8 cellular contexts compared by ENCODE assay signal in genomic region chr15:72375846-72376581, GRCh38. TPM values are rescaled to one million over a fixed set of nuclear protein-coding genes. Genes with fewer than 3 reads are reported as not detected.
A peak's percentile ranks its signal among the peaks of the same experiment; 100 is the strongest.
DNase-seq lines count a peak whose midpoint lies in the region; ATAC-seq and TF ChIP-seq lines count a peak whose summit lies in the region.

Gene HEXA (minus strand): TSS chr15:72376014. CDS start chr15:72375972, 42 bp downstream.

- DNase-seq in HAP-1 (ENCODE audit: low spot score in 2 of 2) (peak; percentile 100), MM.1S (peak; percentile 96), SIG-M5 (lab: John Stamatoyannopoulos, UW) (peak; percentile 9), activated gamma-delta T cell (lab: John Stamatoyannopoulos, UW) (peak; percentile 98), fibroblast of villous mesenchyme (ENCODE audit: low read depth) (peak; percentile 97)
- DNase-seq in stimulated activated naive CD8-positive, alpha-beta T cell treated with anti-CD3 and anti-CD28 coated beads, Interleukin-15, amount 100 ng/mL, for 72 hours: peak; percentile 99

- peaks cover 4% of the 10 kb centered on the region; the same call in 1 of the 2 replicates for H3K4me1 ChIP-seq in ES-I3 (ENCODE audit: insufficient read depth, low read length)
- H3K4me1 ChIP-seq in HAP-1: peaks cover 12% of the 10 kb centered on the region
- H3K4me1 ChIP-seq in MM.1S (ENCODE audit: low read length): peaks cover 12% of the 10 kb centered on the region

- H3K36me3 ChIP-seq in ES-I3 (ENCODE audit: insufficient read depth, low read length) (no peaks in the 10 kb centered on the region), HAP-1 (replicated peaks) (no peaks in the 10 kb centered on the region), MM.1S (replicated peaks; ENCODE audit: insufficient read depth, low read length) (no peaks in the 10 kb centered on the region), neural cell (ENCODE audit: insufficient read depth, low read length) (no peaks in the 10 kb centered on the region)

- H3K9me3 Mint-ChIP-seq in stimulated activated naive CD8-positive, alpha-beta T cell treated with anti-CD3 and anti-CD28 coated beads, Interleukin-15, amount 100 ng/mL, for 72 hours: no peaks in the 10 kb centered on the region

- in situ Hi-C loops in HAP-1 (cut with MboI; ENCODE audit: low sequenced_read_pairs): no loop called here

- no peaks in the 10 kb centered on the region for H4K20me1 ChIP-seq in MM.1S (ENCODE audit: insufficient read depth, low read length)
- no peaks in the 10 kb centered on the region for H4K20me1 ChIP-seq in neural cell (ENCODE audit: insufficient read depth)

- H2AFZ ChIP-seq in MM.1S (ENCODE audit: low read length) (peak within 1 kb of the TSS; percentile 91), neural cell (ENCODE audit: low read depth, low read length) (peak within 1 kb of the TSS; percentile 84)

- TF ChIP-seq EP300 in neural cell (conservative IDR thresholded peaks at IDR 0.05; ENCODE audit: poor library complexity, severe bottlenecking): peak; percentile 82

- peak within 1 kb of the TSS; percentile 95 for H3K4me2 ChIP-seq in MM.1S (ENCODE audit: low read depth, low read length)
- H3K4me2 ChIP-seq in neural cell (ENCODE audit: low read length): peak within 1 kb of the TSS; percentile 91

- H3K9me2 ChIP-seq in MM.1S (replicated peaks; ENCODE audit: insufficient read depth, low read length) (no peaks in the 10 kb centered on the region), neural cell (ENCODE audit: insufficient read depth, low read length) (no peaks in the 10 kb centered on the region)

- H3K27ac ChIP-seq in MM.1S (ENCODE audit: low read length) (peak within 1 kb of the TSS; percentile 73; the same call in 1 of the 2 replicates), neural cell (ENCODE audit: low read length) (peak within 1 kb of the TSS; percentile 68)

- ATAC-seq in stimulated activated naive CD8-positive, alpha-beta T cell treated with anti-CD3 and anti-CD28 coated beads, Interleukin-15, amount 100 ng/mL, for 72 hours: peak; percentile 95

- TF ChIP-seq CTCF in MM.1S (IDR thresholded peaks at IDR 0.05; ENCODE audit: low read length) (no peak), fibroblast of villous mesenchyme (IDR thresholded peaks at IDR 0.05; ENCODE audit: insufficient read depth, low read depth, low read length) (no peak), neural cell (IDR thresholded peaks at IDR 0.05; ENCODE audit: poor library complexity, severe bottlenecking) (peak; percentile 20)

- H3K27me3 ChIP-seq in HAP-1 (ENCODE audit: low read depth) (no peaks in the 10 kb centered on the region), MM.1S (replicated peaks; ENCODE audit: insufficient read depth, low read length) (no peaks in the 10 kb centered on the region), neural cell (ENCODE audit: insufficient read depth, low read depth, low read length) (no peaks in the 10 kb centered on the region)

- H3K4me1 Mint-ChIP-seq in stimulated activated naive CD8-positive, alpha-beta T cell treated with anti-CD3 and anti-CD28 coated beads, Interleukin-15, amount 100 ng/mL, for 72 hours: peaks cover 35% of the 10 kb centered on the region

- H3K9ac ChIP-seq in ES-I3 (ENCODE audit: low read depth, low read length) (peak within 1 kb of the TSS; percentile 99), MM.1S (ENCODE audit: low read length) (peak within 1 kb of the TSS; percentile 78), neural cell (ENCODE audit: low read length) (peak within 1 kb of the TSS; percentile 85)

- no peaks in the 10 kb centered on the region for H3K27me3 Mint-ChIP-seq in stimulated activated naive CD8-positive, alpha-beta T cell treated with anti-CD3 and anti-CD28 coated beads, Interleukin-15, amount 100 ng/mL, for 72 hours

- no peaks in the 10 kb centered on the region for H3K9me3 ChIP-seq in ES-I3 (ENCODE audit: control insufficient read depth, insufficient read depth, low read length)
- no peaks in the 10 kb centered on the region for H3K9me3 ChIP-seq in HAP-1
- no peaks in the 10 kb centered on the region for H3K9me3 ChIP-seq in MM.1S (replicated peaks; ENCODE audit: insufficient read depth, low read length)
- H3K9me3 ChIP-seq in neural cell (ENCODE audit: low read length): no peaks in the 10 kb centered on the region

- H3K4me3 ChIP-seq in HAP-1 (peak within 1 kb of the TSS; percentile 69), MM.1S (ENCODE audit: low read length) (peak within 1 kb of the TSS; percentile 80), fibroblast of villous mesenchyme (ENCODE audit: low read depth, low read length) (peak within 1 kb of the TSS; percentile 98), neural cell (ENCODE audit: low read length) (peak within 1 kb of the TSS; percentile 84)

- peaks cover 54% of the 10 kb centered on the region for H3K79me2 ChIP-seq in MM.1S (ENCODE audit: low read length)
- peaks cover 31% of the 10 kb centered on the region for H3K79me2 ChIP-seq in neural cell (replicated peaks; ENCODE audit: insufficient read depth, low read length)

- peak; percentile 58 for TF ChIP-seq RAD21 in neural cell (conservative IDR thresholded peaks at IDR 0.05)

- peak within 1 kb of the TSS; percentile 99 for H3K27ac Mint-ChIP-seq in stimulated activated naive CD8-positive, alpha-beta T cell treated with anti-CD3 and anti-CD28 coated beads, Interleukin-15, amount 100 ng/mL, for 72 hours

- H3F3A ChIP-seq in MM.1S (ENCODE audit: insufficient read depth, low read length) (peaks cover 12% of the 10 kb centered on the region), neural cell (ENCODE audit: insufficient read depth, low read length, poor library complexity, severe bottlenecking) (no peaks in the 10 kb centered on the region)

- H3K4me3 Mint-ChIP-seq in stimulated activated naive CD8-positive, alpha-beta T cell treated with anti-CD3 and anti-CD28 coated beads, Interleukin-15, amount 100 ng/mL, for 72 hours: peak within 1 kb of the TSS; percentile 97 to 99

TF ChIP-seq in neural cell, 6 proteins besides CTCF, POLR2A, EP300 and RAD21:
- TF ChIP-seq MXI1 (conservative IDR thresholded peaks at IDR 0.05; ENCODE audit: poor library complexity, severe bottlenecking) (peak; percentile 91), EZH2 (IDR thresholded peaks at IDR 0.05; ENCODE audit: borderline replicate concordance, insufficient read depth, low read length, poor library complexity, severe bottlenecking) (no peak), SMC3 (conservative IDR thresholded peaks at IDR 0.05; ENCODE audit: poor library complexity) (peak; percentile 66), TAF1 (IDR thresholded peaks at IDR 0.05; ENCODE audit: low read depth) (peak; percentile 80), POLR2AphosphoS5 (IDR thresholded peaks at IDR 0.05) (peak; percentile 92)
- TF ChIP-seq, protein P1, sequence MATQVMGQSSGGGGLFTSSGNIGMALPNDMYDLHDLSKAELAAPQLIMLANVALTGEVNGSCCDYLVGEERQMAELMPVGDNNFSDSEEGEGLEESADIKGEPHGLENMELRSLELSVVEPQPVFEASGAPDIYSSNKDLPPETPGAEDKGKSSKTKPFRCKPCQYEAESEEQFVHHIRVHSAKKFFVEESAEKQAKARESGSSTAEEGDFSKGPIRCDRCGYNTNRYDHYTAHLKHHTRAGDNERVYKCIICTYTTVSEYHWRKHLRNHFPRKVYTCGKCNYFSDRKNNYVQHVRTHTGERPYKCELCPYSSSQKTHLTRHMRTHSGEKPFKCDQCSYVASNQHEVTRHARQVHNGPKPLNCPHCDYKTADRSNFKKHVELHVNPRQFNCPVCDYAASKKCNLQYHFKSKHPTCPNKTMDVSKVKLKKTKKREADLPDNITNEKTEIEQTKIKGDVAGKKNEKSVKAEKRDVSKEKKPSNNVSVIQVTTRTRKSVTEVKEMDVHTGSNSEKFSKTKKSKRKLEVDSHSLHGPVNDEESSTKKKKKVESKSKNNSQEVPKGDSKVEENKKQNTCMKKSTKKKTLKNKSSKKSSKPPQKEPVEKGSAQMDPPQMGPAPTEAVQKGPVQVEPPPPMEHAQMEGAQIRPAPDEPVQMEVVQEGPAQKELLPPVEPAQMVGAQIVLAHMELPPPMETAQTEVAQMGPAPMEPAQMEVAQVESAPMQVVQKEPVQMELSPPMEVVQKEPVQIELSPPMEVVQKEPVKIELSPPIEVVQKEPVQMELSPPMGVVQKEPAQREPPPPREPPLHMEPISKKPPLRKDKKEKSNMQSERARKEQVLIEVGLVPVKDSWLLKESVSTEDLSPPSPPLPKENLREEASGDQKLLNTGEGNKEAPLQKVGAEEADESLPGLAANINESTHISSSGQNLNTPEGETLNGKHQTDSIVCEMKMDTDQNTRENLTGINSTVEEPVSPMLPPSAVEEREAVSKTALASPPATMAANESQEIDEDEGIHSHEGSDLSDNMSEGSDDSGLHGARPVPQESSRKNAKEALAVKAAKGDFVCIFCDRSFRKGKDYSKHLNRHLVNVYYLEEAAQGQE (IDR thresholded peaks at IDR 0.05; ENCODE audit: borderline replicate concordance): peak; percentile 37

RNA-seq across cellular contexts. Expression of gene HEXA, which starts in this region (rescaled TPM):
- total RNA-seq in fibroblast of villous mesenchyme: 44.9 and 61.5 TPM in 2 replicates
- polyA plus RNA-seq in neural cell: 105 TPM in 2 replicates
- 70.4 and 76.8 TPM in 2 replicates for polyA minus RNA-seq in neural cell

Comparison
In these comparisons a context has a peak if more than half of its experiments do, and no peak if none do; other contexts are left out.
1. Peak in every context shown above with its lines: DNase-seq, ATAC-seq, H3K4me3 ChIP-seq and H3K27ac ChIP-seq.
2. DNase-seq: peak in every context shown above with its lines; median percentile 100 in HAP-1; 99 in stimulated activated naive CD8-positive, alpha-beta T cell treated with anti-CD3 and anti-CD28 coated beads, Interleukin-15, amount 100 ng/mL, for 72 hours; 98 in activated gamma-delta T cell; 97 in fibroblast of villous mesenchyme; 96 in MM.1S; 9 in SIG-M5.